Comparison of ENCODE assay signal across 1 cellular context in genomic region chr7:74084722-74085578, GRCh38.
TF ChIP-seq lines count a peak whose summit lies in the region.

No MANE protein-coding gene starts in this region.

TF ChIP-seq in K562, 482 proteins besides CTCF, POLR2A, EP300 and RAD21 (continued from another document):
- TF ChIP-seq ZNF740 (CRISPR knock-in tag; IDR thresholded peaks at IDR 0.05): no peak
- TF ChIP-seq ZNF740 (tag; IDR thresholded peaks at IDR 0.05): no peak
- no peak for TF ChIP-seq AFF4 (CRISPR knock-in tag; IDR thresholded peaks at IDR 0.05)
- TF ChIP-seq ZNF511 (CRISPR knock-in tag; IDR thresholded peaks at IDR 0.05): peak; percentile 11; the same call in 1 of the 2 replicates
- no peak for TF ChIP-seq ZNF217 (CRISPR knock-in tag; IDR thresholded peaks at IDR 0.05)
- TF ChIP-seq KAT8 (IDR thresholded peaks at IDR 0.05; ENCODE audit: low read depth): no peak
- TF ChIP-seq CEBPB (tag; IDR thresholded peaks at IDR 0.05): no peak
- no peak for TF ChIP-seq CREB5 (CRISPR knock-in tag; IDR thresholded peaks at IDR 0.05)
- no peak for TF ChIP-seq ZNF3 (CRISPR knock-in tag; IDR thresholded peaks at IDR 0.05)
TF ChIP-seq in K562: peak in this region for 7.
